Comparison of ENCODE assay signal across 20 cellular contexts in genomic region chr6:163671355-163671754, GRCh38.
"Had no signal": no experiment of that assay in that cellular context is flagged by ENCODE, and none has a peak within 500 bp of the region (broad histone marks: within the 10 kb centered on the region; RNA-seq: fewer than 3 reads in every experiment).

No MANE protein-coding gene starts in this region.

- H3K36me3 ChIP-seq: heart right ventricle, tibial artery had no signal

- H3K9me3 ChIP-seq: heart right ventricle, tibial artery had no signal

- H3K27me3 Mint-ChIP-seq: activated B cell treated with CpG ODN at 0.5 μM for 24 hours; stimulated activated naive CD8-positive, alpha-beta T cell treated with anti-CD3 and anti-CD28 coated beads, Interleukin-15, Interleukin-2, amounts not matched to agents 100 ng/mL and 50 ng/mL, for 24 hours had no signal

- H3K4me3 Mint-ChIP-seq: activated B cell treated with CpG ODN at 0.5 μM for 24 hours; activated CD4-positive, alpha-beta memory T cell treated with anti-CD3 and anti-CD28 coated beads for 36 hours; activated naive CD4-positive, alpha-beta T cell treated with anti-CD3 and anti-CD28 coated beads, Interleukin-2, amount 10 ng/mL, durations not matched to agents 7 days and 5 days; naive thymus-derived CD8-positive, alpha-beta T cell; stimulated activated naive CD8-positive, alpha-beta T cell treated with anti-CD3 and anti-CD28 coated beads, Interleukin-15, Interleukin-2, amounts not matched to agents 100 ng/mL and 50 ng/mL, for 24 hours; T-helper 1 cell treated with Interleukin-12 subunit alpha and Interleukin-12 subunit beta and Interleukin-4 antibody, amounts not matched to agents 30 μg/mL and 1 μg/mL, for 36 hours had no signal

- H3K36me3 Mint-ChIP-seq: activated CD4-positive, alpha-beta memory T cell treated with anti-CD3 and anti-CD28 coated beads for 36 hours; activated naive CD4-positive, alpha-beta T cell treated with anti-CD3 and anti-CD28 coated beads, Interleukin-2, amount 10 ng/mL, durations not matched to agents 7 days and 5 days; naive thymus-derived CD8-positive, alpha-beta T cell had no signal

- H3K27me3 ChIP-seq: tibial artery had no signal

- ATAC-seq: naive thymus-derived CD8-positive, alpha-beta T cell had no signal

- FAIRE-seq: endometrium, kidney had no signal

- H3K9me3 Mint-ChIP-seq: activated B cell treated with CpG ODN at 0.5 μM for 24 hours; activated CD4-positive, alpha-beta memory T cell treated with anti-CD3 and anti-CD28 coated beads for 36 hours; activated naive CD4-positive, alpha-beta T cell treated with anti-CD3 and anti-CD28 coated beads, Interleukin-2, amount 10 ng/mL, durations not matched to agents 7 days and 5 days; naive thymus-derived CD8-positive, alpha-beta T cell; stimulated activated naive CD8-positive, alpha-beta T cell treated with anti-CD3 and anti-CD28 coated beads, Interleukin-15, Interleukin-2, amounts not matched to agents 100 ng/mL and 50 ng/mL, for 24 hours; T-helper 1 cell treated with Interleukin-12 subunit alpha and Interleukin-12 subunit beta and Interleukin-4 antibody, amounts not matched to agents 30 μg/mL and 1 μg/mL, for 36 hours had no signal

- H3K4me1 ChIP-seq: tibial artery had no signal

- H3K27ac Mint-ChIP-seq: activated B cell treated with CpG ODN at 0.5 μM for 24 hours; activated CD4-positive, alpha-beta memory T cell treated with anti-CD3 and anti-CD28 coated beads for 36 hours; activated naive CD4-positive, alpha-beta T cell treated with anti-CD3 and anti-CD28 coated beads, Interleukin-2, amount 10 ng/mL, durations not matched to agents 7 days and 5 days; naive thymus-derived CD8-positive, alpha-beta T cell; progenitor cell of endocrine pancreas; stimulated activated naive CD8-positive, alpha-beta T cell treated with anti-CD3 and anti-CD28 coated beads, Interleukin-15, Interleukin-2, amounts not matched to agents 100 ng/mL and 50 ng/mL, for 24 hours; T-helper 1 cell treated with Interleukin-12 subunit alpha and Interleukin-12 subunit beta and Interleukin-4 antibody, amounts not matched to agents 30 μg/mL and 1 μg/mL, for 36 hours had no signal

- H3K27ac ChIP-seq: heart right ventricle, tibial artery had no signal

- DNase-seq: activated B cell treated with CpG ODN at 0.5 μM for 24 hours; activated CD4-positive, alpha-beta memory T cell treated with anti-CD3 and anti-CD28 coated beads for 36 hours; activated CD4-positive, alpha-beta T cell treated with anti-CD3 and anti-CD28 coated beads for 4 hours; activated effector memory CD4-positive, alpha-beta T cell treated with Interleukin-2 at 50 U/mL for 16 hours; activated naive CD4-positive, alpha-beta T cell treated with anti-CD3 and anti-CD28 coated beads, Interleukin-2, amount 10 ng/mL, durations not matched to agents 7 days and 5 days; activated T-cell treated with anti-CD3 and anti-CD28 coated beads, Interleukin-2, amount 50 U/mL, for 48 hours; foreskin fibroblast; heart right ventricle; kidney; naive thymus-derived CD8-positive, alpha-beta T cell; retina; stimulated activated CD4-positive, alpha-beta T cell treated with anti-CD3 and anti-CD28 coated beads, Interleukin-4, amount 100 ng/mL, for 4 hours; substantia nigra; T1000; tibial artery had no signal

- H3K4me3 ChIP-seq: heart right ventricle, lung, tibial artery had no signal
